Comparison of ENCODE assay signal across 14 cellular contexts in genomic region chr12:128970941-128971340, GRCh38.
DNase-seq lines count a peak whose midpoint lies in the region; ATAC-seq, FAIRE-seq and TF ChIP-seq lines count a peak whose summit lies in the region.
"Had no signal": no experiment of that assay in that cellular context is flagged by ENCODE, and none has a peak within 500 bp of the region (broad histone marks: within the 10 kb centered on the region; RNA-seq: fewer than 3 reads in every experiment).

No MANE protein-coding gene starts in this region.

- no peaks in the 10 kb centered on the region for H3K27me3 ChIP-seq in thyroid gland
- H3K27me3 ChIP-seq in transverse colon = peaks cover 32% of the 10 kb centered on the region

- no peak for ATAC-seq in activated CD4-positive, alpha-beta T cell treated with anti-CD3 and anti-CD28 coated beads for 36 hours
- ATAC-seq: Panc1, Right ventricle myocardium inferior had no signal

- DNase-seq in NCI-H748 (lab: John Stamatoyannopoulos, UW; ENCODE audit: unreplicated experiment) (peak; percentile 41), NCI-H748 treated with DMSO at 0.1 percent for 48 hours (lab: John Stamatoyannopoulos, UW) (no peak), NCI-H345 (lab: John Stamatoyannopoulos, UW) (peak; percentile 77), head of caudate nucleus (peak in 41 of 42 donors; percentile 27 to 90 (median 65)), HTR-8/SVneo (ENCODE audit: insufficient read length, low spot score) (no peak), thyroid gland (no peak), transverse colon (no peak)
- no peak for DNase-seq in activated CD4-positive, alpha-beta T cell treated with anti-CD3 and anti-CD28 coated beads for 36 hours
- DNase-seq: CD4-positive, CD25-positive, alpha-beta regulatory T cell; KG1; NCI-H1092 had no signal

- CTCF ChIA-PET in activated CD4-positive, alpha-beta T cell treated with anti-CD3 and anti-CD28 coated beads for 36 hours (lab: Charles Lee) = no interaction called here

- H3K36me3 Mint-ChIP-seq in activated CD4-positive, alpha-beta T cell treated with anti-CD3 and anti-CD28 coated beads for 36 hours (ENCODE audit: low read depth) = no peaks in the 10 kb centered on the region
- H3K36me3 Mint-ChIP-seq: CD4-positive, CD25-positive, alpha-beta regulatory T cell had no signal

- TF ChIP-seq POLR2A in thyroid gland (IDR thresholded peaks at IDR 0.05) = no peak
- no peak for TF ChIP-seq POLR2A in transverse colon (IDR thresholded peaks at IDR 0.05)

- no peak overlapping the region for H3K27ac ChIP-seq in thyroid gland
- H3K27ac ChIP-seq in transverse colon = no peak overlapping the region
- H3K27ac ChIP-seq: SK-N-MC had no signal

- TF ChIP-seq CTCF in thyroid gland (IDR thresholded peaks at IDR 0.05) (no peak), transverse colon (IDR thresholded peaks at IDR 0.05) (no peak)

- intact Hi-C loops in head of caudate nucleus (cut with DNase I) = no loop called here
- intact Hi-C loops in activated CD4-positive, alpha-beta T cell treated with anti-CD3 and anti-CD28 coated beads for 36 hours (cut with DNase I, micrococcal nuclease) = no loop called here
- intact Hi-C loops in thyroid gland (cut with DNase I) = no loop called here
- intact Hi-C loops in transverse colon (cut with DNase I; ENCODE audit: low total_unique reads) = no loop called here

- 81 to 89% methylated on average over 13 of the region's 13 CpGs for WGBS in thyroid gland, 2 donors
- WGBS in transverse colon (ENCODE audit: low coverage in 1 of 2), 2 donors = 60 to 62% methylated on average over 12 to 13 of the region's 13 CpGs

- H3K27ac Mint-ChIP-seq in activated CD4-positive, alpha-beta T cell treated with anti-CD3 and anti-CD28 coated beads for 36 hours = no peak overlapping the region
- H3K27ac Mint-ChIP-seq: CD4-positive, CD25-positive, alpha-beta regulatory T cell had no signal

- in situ Hi-C loops in transverse colon (cut with MboI; ENCODE audit: low pct_ligation_motif_present in 1 of 4, low pct_unique_long_range_greater_than_20kb in 1 of 4, low sequenced_read_pairs in 3 of 4) = loop anchor here in 1 of 4 donors (25.0 kb wide), 1 partner anchor 941 kb away; the partner anchor contains the start of gene TMEM132D

- no peaks in the 10 kb centered on the region for H3K9me3 Mint-ChIP-seq in activated CD4-positive, alpha-beta T cell treated with anti-CD3 and anti-CD28 coated beads for 36 hours (ENCODE audit: low read depth)

- FAIRE-seq in HTR-8/SVneo (lab: Jason Lieb, UNC) = no peak

- H3K4me3 ChIP-seq in thyroid gland (replicated peaks in 1 of 3) = no peak overlapping the region
- no peak overlapping the region for H3K4me3 ChIP-seq in transverse colon
- H3K4me3 ChIP-seq: SK-N-MC had no signal

- H3K9me3 ChIP-seq in thyroid gland (no peaks in the 10 kb centered on the region), transverse colon (no peaks in the 10 kb centered on the region)

- H3K36me3 ChIP-seq in thyroid gland = no peaks in the 10 kb centered on the region
- H3K36me3 ChIP-seq in transverse colon = no peaks in the 10 kb centered on the region

- no peak for TF ChIP-seq EP300 in transverse colon (IDR thresholded peaks at IDR 0.05; ENCODE audit: low read depth)

- peaks cover 0 to 4% of the 10 kb centered on the region in 2 donors for H3K4me1 ChIP-seq in thyroid gland
- no peaks in the 10 kb centered on the region for H3K4me1 ChIP-seq in transverse colon

- no peak overlapping the region for H3K4me3 Mint-ChIP-seq in activated CD4-positive, alpha-beta T cell treated with anti-CD3 and anti-CD28 coated beads for 36 hours
- H3K4me3 Mint-ChIP-seq: CD4-positive, CD25-positive, alpha-beta regulatory T cell had no signal

- peaks cover 22% of the 10 kb centered on the region for H3K27me3 Mint-ChIP-seq in activated CD4-positive, alpha-beta T cell treated with anti-CD3 and anti-CD28 coated beads for 36 hours

- POLR2A ChIA-PET in activated CD4-positive, alpha-beta T cell treated with anti-CD3 and anti-CD28 coated beads for 36 hours (lab: Charles Lee) = no interaction called here

- peaks cover 5% of the 10 kb centered on the region for H3K4me1 Mint-ChIP-seq in activated CD4-positive, alpha-beta T cell treated with anti-CD3 and anti-CD28 coated beads for 36 hours

Comparison
In these comparisons a context has a peak if more than half of its experiments do, and no peak if none do; other contexts are left out.
1. DNase-seq: peak in NCI-H748 (single experiment), NCI-H345 (single experiment) and head of caudate nucleus (41 of 42); none in NCI-H748 treated with DMSO at 0.1 percent for 48 hours (single experiment), activated CD4-positive, alpha-beta T cell treated with anti-CD3 and anti-CD28 coated beads for 36 hours (single experiment), HTR-8/SVneo (single experiment), thyroid gland (0 of 2) and transverse colon (single experiment).